In the genomic region with DNA sequence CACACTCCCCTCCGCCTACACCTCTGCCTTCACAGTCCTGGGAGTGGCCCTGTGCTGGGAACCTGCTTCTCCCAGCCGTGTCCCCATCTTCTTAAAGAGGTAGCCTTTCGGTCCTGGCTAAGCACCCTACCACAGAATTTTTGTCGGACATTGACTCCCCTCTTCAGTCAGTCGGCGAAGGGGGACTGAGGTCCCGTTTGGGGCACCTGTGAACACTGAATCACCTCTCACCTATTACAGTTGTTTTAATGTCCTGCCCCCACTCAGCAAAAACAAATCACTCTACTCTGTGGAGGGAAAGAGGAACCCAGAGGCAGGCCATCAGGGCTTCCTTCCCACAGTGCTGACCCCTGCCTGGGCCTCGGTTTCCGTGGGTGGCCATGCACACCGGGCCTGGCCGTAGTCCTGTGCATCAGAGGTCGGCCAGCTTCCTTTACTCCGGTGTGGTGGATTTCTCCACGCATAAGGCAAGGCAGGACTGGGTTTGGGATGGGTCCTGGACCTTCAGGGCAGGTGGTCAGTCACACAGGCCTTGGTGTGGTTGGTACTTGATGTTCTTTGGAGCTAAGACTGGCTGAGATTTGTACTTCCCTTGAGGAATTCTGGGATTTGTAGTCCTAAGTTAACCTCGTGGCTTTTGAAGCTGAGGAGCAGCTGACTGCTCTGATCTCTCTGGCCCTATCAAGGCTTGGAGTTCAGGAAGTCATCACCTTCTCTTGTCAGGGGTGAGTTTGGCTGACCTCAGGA, we compare ENCODE assay signal across 8 cellular contexts. TPM values are rescaled to one million over a fixed set of nuclear protein-coding genes. Genes with fewer than 3 reads are reported as not detected.
DNase-seq lines count a peak whose midpoint lies in the region; ATAC-seq and TF ChIP-seq lines count a peak whose summit lies in the region.

No MANE protein-coding gene starts in this region.

- peaks cover 51% of the 10 kb centered on the region for H3K36me3 Mint-ChIP-seq in HFFc6 (ENCODE audit: low read depth)

- H3K27me3 Mint-ChIP-seq in HFFc6 (ENCODE audit: insufficient read depth), result peaks cover 28% of the 10 kb centered on the region

- intact Hi-C loops in lower leg skin (cut with DNase I; ENCODE audit: low total_unique reads), result no loop called here
- intact Hi-C loops in testis (cut with DNase I; ENCODE audit: low total_unique reads), result no loop called here

- H3K27ac ChIP-seq in duodenal mucosa (ENCODE audit: low read depth, low read length) (peak overlapping the region; percentile 95), testis (peak overlapping the region; percentile 96 to 98)

- 8 to 18% methylated on average over 12 to 15 of the region's 15 CpGs for WGBS in lower leg skin, 2 donors
- WGBS in testis, 2 donors, result 6 to 7% methylated on average over 6 to 15 of the region's 15 CpGs

- TF ChIP-seq CTCF in HFFc6 (IDR thresholded peaks at IDR 0.05) (no peak), lower leg skin (IDR thresholded peaks at IDR 0.05) (no peak), testis (IDR thresholded peaks at IDR 0.05) (no peak)

- H3K4me3 ChIP-seq in duodenal mucosa (ENCODE audit: low read depth in 1 of 2, low read length in 2 of 2) (peak overlapping the region; percentile 85 to 86), lower leg skin (ENCODE audit: low read depth, poor library complexity, severe bottlenecking) (peak overlapping the region; percentile 69), testis (peak overlapping the region; percentile 77 to 95)

- H3K9me3 ChIP-seq in duodenal mucosa (ENCODE audit: control insufficient read depth in 1 of 2, low read length in 2 of 2) (no peaks in the 10 kb centered on the region), testis (no peaks in the 10 kb centered on the region)

- no peaks in the 10 kb centered on the region for H3K9me3 Mint-ChIP-seq in HFFc6

- no peak for TF ChIP-seq POLR2A in lower leg skin (IDR thresholded peaks at IDR 0.05)
- no peak for TF ChIP-seq POLR2A in testis (IDR thresholded peaks at IDR 0.05)

- no peak for ATAC-seq in HG03439 (IDR thresholded peaks at IDR 0.05; ENCODE audit: unreplicated experiment)

- H3K36me3 ChIP-seq in duodenal mucosa (ENCODE audit: control insufficient read depth in 1 of 2, insufficient read depth in 2 of 2, low read length in 2 of 2) (peaks cover 31 to 39% of the 10 kb centered on the region in 2 donors), testis (ENCODE audit: low read depth, missing control alignments) (no peaks in the 10 kb centered on the region)

- no peaks in the 10 kb centered on the region for H3K27me3 ChIP-seq in duodenal mucosa (ENCODE audit: control insufficient read depth in 1 of 2, insufficient read depth in 2 of 2, low read length in 2 of 2)
- no peaks in the 10 kb centered on the region for H3K27me3 ChIP-seq in testis

- peaks cover 83% of the 10 kb centered on the region for H3K4me1 Mint-ChIP-seq in HFFc6 (ENCODE audit: low read depth)

- peak overlapping the region; percentile 87 for H3K4me3 Mint-ChIP-seq in HFFc6

- DNase-seq in DMS153 treated with DMSO at 0.1 percent for 48 hours (lab: John Stamatoyannopoulos, UW; ENCODE audit: unreplicated experiment), result peak; percentile 53
- peak; percentile 55 for DNase-seq in HFFc6
- peak; percentile 43 to 76 for DNase-seq in SHP77 (lab: John Stamatoyannopoulos, UW)
- peak in 1 of 2 donors; percentile 90 for DNase-seq in lower leg skin (ENCODE audit: low spot score in 2 of 2)
- peak; percentile 65 for DNase-seq in testis
- DNase-seq in stimulated activated CD4-positive, alpha-beta T cell treated with anti-CD3 and anti-CD28 coated beads, Interleukin-2, amount 100 ng/mL, for 24 hours, result no peak

- H3K27ac Mint-ChIP-seq in HFFc6, result peak overlapping the region; percentile 97

- H3K4me1 ChIP-seq in duodenal mucosa (ENCODE audit: control insufficient read depth in 1 of 2, insufficient read depth in 2 of 2, low read length in 2 of 2) (peaks cover 25 to 38% of the 10 kb centered on the region in 2 donors), testis (peaks cover 31% of the 10 kb centered on the region)

- peak overlapping the region; percentile 80 to 86 for H3K9ac ChIP-seq in duodenal mucosa (ENCODE audit: low read depth in 1 of 2, low read length in 2 of 2)

RNA-seq across cellular contexts. Expression of gene FAM131A, which starts 0.7 kb away (rescaled TPM):
- total RNA-seq in HFFc6 (2021; fragmentation: NEBNext Ultra II Directional; extraction: Animal tissue kit (Norgen Biotek cat#: 25700)), result 10 to 100 TPM; 11.2 to 13.6 (median 11.9) TPM
- 10 to 100 TPM; 60.3 to 81.7 (median 66.9) TPM for total RNA-seq in lower leg skin
- 10 to 100 TPM; 75.9 to 77.2 TPM for total RNA-seq in testis
- 28.1 TPM for polyA plus RNA-seq in testis (ENCODE audit: insufficient read depth, low read depth, low replicate concordance)

RNA-seq across cellular contexts. Expression of gene EIF4G1, which starts 22.3 kb away (rescaled TPM):
- 100 to 1,000 TPM; 522 to 605 (median 559) TPM for total RNA-seq in HFFc6 (2021; fragmentation: NEBNext Ultra II Directional; extraction: Animal tissue kit (Norgen Biotek cat#: 25700))
- total RNA-seq in lower leg skin, result 100 to 1,000 TPM; 418 to 445 (median 433) TPM
- total RNA-seq in testis, result 100 to 1,000 TPM; 295 TPM
- polyA plus RNA-seq in testis (ENCODE audit: insufficient read depth, low read depth, low replicate concordance), result 255 TPM

RNA-seq across cellular contexts. Expression of gene CLCN2, which starts 24.7 kb away (rescaled TPM):
- 1 to 10 TPM; 3.4 to 5.1 (median 4.2) TPM for total RNA-seq in HFFc6 (2021; fragmentation: NEBNext Ultra II Directional; extraction: Animal tissue kit (Norgen Biotek cat#: 25700))
- total RNA-seq in lower leg skin, result 1 to 10 TPM; 1.7 to 6.0 (median 4.0) TPM
- 100 to 1,000 TPM in 1 of 2 donors, 10 to 100 TPM in 1; 98.2 to 118 TPM for total RNA-seq in testis
- 46.7 TPM for polyA plus RNA-seq in testis (ENCODE audit: insufficient read depth, low read depth, low replicate concordance)

RNA-seq across cellular contexts. Expression of gene POLR2H, which starts 24.9 kb away (rescaled TPM):
- total RNA-seq in HFFc6 (2021; fragmentation: NEBNext Ultra II Directional; extraction: Animal tissue kit (Norgen Biotek cat#: 25700)), result 10 to 100 TPM; 45.4 to 68.6 (median 50.1) TPM
- total RNA-seq in lower leg skin, result 10 to 100 TPM; 54.7 to 95.9 (median 66.8) TPM
- 10 to 100 TPM; 65.0 to 76.4 TPM for total RNA-seq in testis
- 72.2 TPM for polyA plus RNA-seq in testis (ENCODE audit: insufficient read depth, low read depth, low replicate concordance)

RNA-seq across cellular contexts. Expression of gene PSMD2, which starts 37.6 kb away (rescaled TPM):
- total RNA-seq in HFFc6 (2021; fragmentation: NEBNext Ultra II Directional; extraction: Animal tissue kit (Norgen Biotek cat#: 25700)), result 100 to 1,000 TPM; 620 to 777 (median 730) TPM
- 100 to 1,000 TPM; 194 to 263 (median 211) TPM for total RNA-seq in lower leg skin
- total RNA-seq in testis, result 100 to 1,000 TPM; 289 to 339 TPM
- 379 TPM for polyA plus RNA-seq in testis (ENCODE audit: insufficient read depth, low read depth, low replicate concordance)

Comparison
In these comparisons a context has a peak if more than half of its experiments do, and no peak if none do; other contexts are left out.
1. DNase-seq: peak in DMS153 treated with DMSO at 0.1 percent for 48 hours (single experiment), HFFc6 (single experiment), SHP77 (2 of 2) and testis (single experiment); none in stimulated activated CD4-positive, alpha-beta T cell treated with anti-CD3 and anti-CD28 coated beads, Interleukin-2, amount 100 ng/mL, for 24 hours (0 of 2).
2. RNA of gene FAM131A, which starts 0.7 kb away (total RNA-seq): 75.9 to 77.2 TPM in testis and 60.3 to 81.7 TPM in lower leg skin; 11.2 to 13.6 TPM in HFFc6; every median in the first group is over 4 times any median in the second.
3. RNA of gene CLCN2, which starts 24.7 kb away (total RNA-seq): 98.2 to 118 TPM in testis; 3.4 to 5.1 TPM in HFFc6 and 1.7 to 6.0 TPM in lower leg skin; every median in the first group is over 10 times any median in the second.
4. Peak in every context shown above with its lines, with median percentiles within 50 percentile points of each other: H3K4me3 ChIP-seq.